In genomic region chr10:103757531-103758293, GRCh38 we compare ENCODE assay signal across 8 cellular contexts.
DNase-seq lines count a peak whose midpoint lies in the region; ATAC-seq and TF ChIP-seq lines count a peak whose summit lies in the region.

No MANE protein-coding gene starts in this region.

- POLR2A ChIA-PET in naive thymus-derived CD8-positive, alpha-beta T cell (lab: Charles Lee) = interaction anchor here (1.5 kb wide), 1 partner anchor 363 kb away, joined by 4 read pairs; no protein-coding TSS in a partner anchor

- no peaks in the 10 kb centered on the region for H3K9me3 ChIP-seq in SJCRH30 (replicated peaks)

- H3K27ac Mint-ChIP-seq in naive thymus-derived CD8-positive, alpha-beta T cell = peak overlapping the region in 4 of 10 donors; percentile 3 to 91 (median 48)

- no peaks in the 10 kb centered on the region; the same call in 1 of the 2 replicates for H3K4me1 ChIP-seq in SJCRH30

- no peaks in the 10 kb centered on the region for H3K27me3 ChIP-seq in SJCRH30

- peaks cover 0 to under 1% (median 0%) of the 10 kb centered on the region in 9 donors for H3K9me3 Mint-ChIP-seq in naive thymus-derived CD8-positive, alpha-beta T cell

- H3K4me3 ChIP-seq in epithelial cell of esophagus (ENCODE audit: low read length) (no peak overlapping the region), SJCRH30 (no peak overlapping the region)

- TF ChIP-seq CTCF in VCaP (conservative IDR thresholded peaks at IDR 0.05) (no peak), epithelial cell of esophagus (IDR thresholded peaks at IDR 0.05; ENCODE audit: insufficient read depth, low read depth, low read length, missing control alignments) (no peak)

- peaks cover 21 to 35% (median 28%) of the 10 kb centered on the region in 4 donors for H3K4me1 Mint-ChIP-seq in naive thymus-derived CD8-positive, alpha-beta T cell

- H3K4me3 Mint-ChIP-seq in naive thymus-derived CD8-positive, alpha-beta T cell = peak overlapping the region in 6 of 10 donors; percentile 2 to 76 (median 32)

- H3K27me3 Mint-ChIP-seq in naive thymus-derived CD8-positive, alpha-beta T cell = no peaks in the 10 kb centered on the region

- DNase-seq in AML-193 (lab: John Stamatoyannopoulos, UW) (peak; percentile 89 to 92), HPDE6-E6E7 (ENCODE audit: extremely low spot score) (peak; percentile 79), epithelial cell of esophagus (ENCODE audit: low read depth) (peak; percentile 95), SJCRH30 (no peak)
- DNase-seq in naive thymus-derived CD8-positive, alpha-beta T cell = peak in 5 of 10 donors; percentile 11 to 50 (median 33)
- no peak for DNase-seq in effector CD4-positive, alpha-beta T cell

- no peaks in the 10 kb centered on the region for H3K36me3 ChIP-seq in SJCRH30

- peak; percentile 59 to 79 for ATAC-seq in naive thymus-derived CD8-positive, alpha-beta T cell
- no peak for ATAC-seq in HG02840 (IDR thresholded peaks at IDR 0.05; ENCODE audit: low FRiP score, unreplicated experiment)

- H3K27ac ChIP-seq in VCaP (peak overlapping the region; percentile 50), SJCRH30 (no peak overlapping the region)

- no peaks in the 10 kb centered on the region for H3K36me3 Mint-ChIP-seq in naive thymus-derived CD8-positive, alpha-beta T cell

Comparison
In these comparisons a context has a peak if more than half of its experiments do, and no peak if none do; other contexts are left out.
1. DNase-seq: peak in AML-193 (2 of 2), HPDE6-E6E7 (single experiment) and epithelial cell of esophagus (single experiment); none in SJCRH30 (0 of 2) and effector CD4-positive, alpha-beta T cell (single experiment).